Comparison of ENCODE assay signal across 8 cellular contexts in the genomic region with DNA sequence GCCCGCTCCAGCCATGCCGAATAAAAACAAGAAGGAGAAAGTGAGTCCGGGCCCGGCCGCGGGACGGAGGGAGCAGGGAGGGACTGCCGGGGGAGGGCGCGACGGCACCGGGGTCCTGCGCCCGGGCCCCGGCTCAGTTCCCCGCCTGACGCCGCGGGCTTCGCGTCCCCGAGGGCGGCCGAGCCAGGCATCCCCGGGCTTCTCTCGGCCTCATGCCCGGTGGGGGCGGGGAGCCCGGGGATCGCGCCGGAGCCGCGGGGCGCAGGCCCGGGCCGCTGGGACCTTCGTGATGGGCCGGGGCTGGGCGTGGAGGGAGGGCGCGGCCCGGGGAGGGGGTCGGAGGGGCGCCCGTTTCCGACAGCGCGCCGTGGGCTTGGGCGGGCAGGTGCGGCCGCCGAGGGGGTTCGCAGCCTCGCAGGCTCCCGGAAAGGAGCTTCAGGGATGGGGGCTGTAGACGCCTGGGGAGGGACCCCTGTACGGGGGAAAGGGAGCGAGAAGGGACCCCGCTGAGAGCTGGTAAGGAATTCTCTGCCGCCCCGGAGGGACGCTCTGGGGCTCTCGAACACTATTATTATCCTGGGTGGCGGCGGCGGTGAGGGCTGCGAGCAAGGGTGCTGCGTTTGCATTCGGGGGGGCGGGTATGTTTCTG. TPM values are rescaled to one million over a fixed set of nuclear protein-coding genes. Genes with fewer than 3 reads are reported as not detected.
DNase-seq lines count a peak whose midpoint lies in the region; ATAC-seq and TF ChIP-seq lines count a peak whose summit lies in the region.

No MANE protein-coding gene starts in this region.

- peaks cover 5% of the 10 kb centered on the region for H3K27me3 Mint-ChIP-seq in activated CD4-positive, alpha-beta T cell treated with anti-CD3 and anti-CD28 coated beads, Interleukin-2, amount 10 ng/mL, durations not matched to agents 7 days and 5 days

- no peaks in the 10 kb centered on the region for H3K9me3 Mint-ChIP-seq in activated CD4-positive, alpha-beta T cell treated with anti-CD3 and anti-CD28 coated beads, Interleukin-2, amount 10 ng/mL, durations not matched to agents 7 days and 5 days

- H3K4me3 ChIP-seq in effector memory CD4-positive, alpha-beta T cell (ENCODE audit: insufficient read depth, low read depth, low read length, poor library complexity, severe bottlenecking): peak overlapping the region; percentile 87
- peak overlapping the region; percentile 59 for H3K4me3 ChIP-seq in mucosa of descending colon

- peaks cover 30% of the 10 kb centered on the region for H3K4me1 Mint-ChIP-seq in activated CD4-positive, alpha-beta T cell treated with anti-CD3 and anti-CD28 coated beads, Interleukin-2, amount 10 ng/mL, durations not matched to agents 7 days and 5 days

- CTCF ChIA-PET in activated CD4-positive, alpha-beta T cell treated with anti-CD3 and anti-CD28 coated beads, Interleukin-2, amount 10 ng/mL, durations not matched to agents 7 days and 5 days (lab: Charles Lee): interaction anchor here (0.5 to 2.3 kb wide), 7 partner anchors 9 to 1372 kb away, joined by 3 to 15 read pairs (median 3); no protein-coding TSS in a partner anchor

- intact Hi-C loops in mucosa of descending colon (cut with DNase I, micrococcal nuclease): loop anchor here in 1 of 2 donors (2.0 kb wide), 1 partner anchor 55 kb away; no protein-coding TSS in a partner anchor

- H3K4me3 Mint-ChIP-seq in activated CD4-positive, alpha-beta T cell treated with anti-CD3 and anti-CD28 coated beads, Interleukin-2, amount 10 ng/mL, durations not matched to agents 7 days and 5 days: peak overlapping the region; percentile 85

- peaks cover 11% of the 10 kb centered on the region for H3K4me1 ChIP-seq in effector memory CD4-positive, alpha-beta T cell (ENCODE audit: control insufficient read depth, insufficient read depth, low read length, poor library complexity, severe bottlenecking)
- peaks cover 9% of the 10 kb centered on the region for H3K4me1 ChIP-seq in mucosa of descending colon (ENCODE audit: low read depth)

- H3K27ac Mint-ChIP-seq in activated CD4-positive, alpha-beta T cell treated with anti-CD3 and anti-CD28 coated beads, Interleukin-2, amount 10 ng/mL, durations not matched to agents 7 days and 5 days: peak overlapping the region; percentile 88

- H3K9me3 ChIP-seq in effector memory CD4-positive, alpha-beta T cell (ENCODE audit: control insufficient read depth, low read length): no peaks in the 10 kb centered on the region
- no peaks in the 10 kb centered on the region for H3K9me3 ChIP-seq in mucosa of descending colon

- H3K36me3 Mint-ChIP-seq in activated CD4-positive, alpha-beta T cell treated with anti-CD3 and anti-CD28 coated beads, Interleukin-2, amount 10 ng/mL, durations not matched to agents 7 days and 5 days (ENCODE audit: low read depth): peaks cover 7% of the 10 kb centered on the region

- H3K36me3 ChIP-seq in effector memory CD4-positive, alpha-beta T cell (ENCODE audit: control insufficient read depth, insufficient read depth, low read length): peaks cover 9% of the 10 kb centered on the region
- no peaks in the 10 kb centered on the region for H3K36me3 ChIP-seq in mucosa of descending colon (ENCODE audit: low read depth)

- TF ChIP-seq CTCF in C4-2B (conservative IDR thresholded peaks at IDR 0.05): no peak
- no peak for TF ChIP-seq CTCF in mucosa of descending colon (IDR thresholded peaks at IDR 0.05)

- POLR2A ChIA-PET in activated CD4-positive, alpha-beta T cell treated with anti-CD3 and anti-CD28 coated beads, Interleukin-2, amount 10 ng/mL, durations not matched to agents 7 days and 5 days (lab: Charles Lee): interaction anchor here (0.9 kb wide), 1 partner anchor 48 kb away, joined by 4 read pairs; no protein-coding TSS in a partner anchor

- ATAC-seq in GM19397 (IDR thresholded peaks at IDR 0.05; ENCODE audit: unreplicated experiment) (peak; percentile 18), HG03558 (IDR thresholded peaks at IDR 0.05; ENCODE audit: extremely low read depth, unreplicated experiment) (peak; percentile 13), mucosa of descending colon (no peak)

- H3K27me3 ChIP-seq in effector memory CD4-positive, alpha-beta T cell (replicated peaks; ENCODE audit: control insufficient read depth, insufficient read depth, low read length, poor library complexity, severe bottlenecking): no peaks in the 10 kb centered on the region

- H3K27ac ChIP-seq in C4-2B: peak overlapping the region; percentile 43
- peak overlapping the region; percentile 61 for H3K27ac ChIP-seq in effector memory CD4-positive, alpha-beta T cell (ENCODE audit: insufficient read depth, low read length, poor library complexity, severe bottlenecking)
- peak overlapping the region; percentile 47 for H3K27ac ChIP-seq in substantia nigra (ENCODE audit: low read depth, low read length, poor library complexity, severe bottlenecking)

- DNase-seq in activated CD4-positive, alpha-beta T cell treated with anti-CD3 and anti-CD28 coated beads, Interleukin-2, amount 10 ng/mL, durations not matched to agents 7 days and 5 days: peak; percentile 35
- DNase-seq in effector memory CD4-positive, alpha-beta T cell: peak in 1 of 3 donors; percentile 22
- peak; percentile 67 to 76 (median 72) for DNase-seq in mucosa of descending colon
- peak in 5 of 49 donors; percentile 31 to 81 (median 62) for DNase-seq in substantia nigra (lab: John Stamatoyannopoulos, UW)
- no peak for DNase-seq in NCI-H2029 (lab: John Stamatoyannopoulos, UW)

RNA-seq across cellular contexts. Expression of a gene that starts 0.5 kb away (rescaled TPM):
- 100 to 1,000 TPM; 291 to 300 TPM for total RNA-seq in activated CD4-positive, alpha-beta T cell treated with anti-CD3 and anti-CD28 coated beads, Interleukin-2, amount 10 ng/mL, durations not matched to agents 7 days and 5 days
- 100 to 1,000 TPM; 131 to 173 (median 160) TPM for total RNA-seq in mucosa of descending colon
